In genomic region chr3:31925271-31925630, GRCh38 we compare ENCODE assay signal across 16 cellular contexts. TPM values are rescaled to one million over a fixed set of nuclear protein-coding genes. Genes with fewer than 3 reads are reported as not detected.
DNase-seq lines count a peak whose midpoint lies in the region; ATAC-seq lines count a peak whose summit lies in the region.
"Had no signal": no experiment of that assay in that cellular context is flagged by ENCODE, and none has a peak within 500 bp of the region (broad histone marks: within the 10 kb centered on the region; RNA-seq: fewer than 3 reads in every experiment).

No MANE protein-coding gene starts in this region.

- no peaks in the 10 kb centered on the region for H3K27me3 Mint-ChIP-seq in activated CD4-positive, alpha-beta T cell treated with anti-CD3 and anti-CD28 coated beads, Interleukin-2, amount 10 ng/mL, durations not matched to agents 24 days and 14 days
- no peaks in the 10 kb centered on the region for H3K27me3 Mint-ChIP-seq in memory B cell
- H3K27me3 Mint-ChIP-seq: activated naive CD4-positive, alpha-beta T cell treated with anti-CD3 and anti-CD28 coated beads, Interleukin-2, amount 10 ng/mL, durations not matched to agents 7 days and 5 days had no signal

- peak overlapping the region; percentile 72 for H3K27ac Mint-ChIP-seq in activated CD4-positive, alpha-beta T cell treated with anti-CD3 and anti-CD28 coated beads, Interleukin-2, amount 10 ng/mL, durations not matched to agents 24 days and 14 days
- peak overlapping the region; percentile 75 for H3K27ac Mint-ChIP-seq in memory B cell
- H3K27ac Mint-ChIP-seq: activated naive CD4-positive, alpha-beta T cell treated with anti-CD3 and anti-CD28 coated beads, Interleukin-2, amount 10 ng/mL, durations not matched to agents 7 days and 5 days had no signal

- peaks cover 10% of the 10 kb centered on the region for H3K36me3 Mint-ChIP-seq in activated CD4-positive, alpha-beta T cell treated with anti-CD3 and anti-CD28 coated beads, Interleukin-2, amount 10 ng/mL, durations not matched to agents 24 days and 14 days (ENCODE audit: low read depth)
- H3K36me3 Mint-ChIP-seq in memory B cell: peaks cover 10% of the 10 kb centered on the region

- H3K9me3 Mint-ChIP-seq in activated CD4-positive, alpha-beta T cell treated with anti-CD3 and anti-CD28 coated beads, Interleukin-2, amount 10 ng/mL, durations not matched to agents 24 days and 14 days: peaks cover 23% of the 10 kb centered on the region
- peaks cover 1% of the 10 kb centered on the region for H3K9me3 Mint-ChIP-seq in memory B cell

- intact Hi-C loops in activated CD4-positive, alpha-beta T cell treated with anti-CD3 and anti-CD28 coated beads, Interleukin-2, amount 10 ng/mL, durations not matched to agents 24 days and 14 days (cut with micrococcal nuclease): no loop called here
- intact Hi-C loops in head of caudate nucleus (cut with DNase I): no loop called here

- DNase-seq in activated CD4-positive, alpha-beta T cell treated with anti-CD3 and anti-CD28 coated beads, Interleukin-2, amount 10 ng/mL, durations not matched to agents 24 days and 14 days: no peak
- no peak for DNase-seq in activated CD4-positive, alpha-beta T cell treated with anti-CD3 and anti-CD28 coated beads for 1 hour
- no peak for DNase-seq in memory B cell (ENCODE audit: low spot score in 2 of 2)
- DNase-seq in activated effector memory CD4-positive, alpha-beta T cell treated with anti-CD3 and anti-CD28 coated beads, Interleukin-2, amount 50 U/mL, for 16 hours: no peak
- DNase-seq in head of caudate nucleus: no peak
- DNase-seq: activated naive CD4-positive, alpha-beta T cell treated with anti-CD3 and anti-CD28 coated beads, Interleukin-2, amount 10 ng/mL, durations not matched to agents 7 days and 5 days; body of pancreas; cortex of kidney; foreskin keratinocyte; left ventricle myocardium superior; NCI-H1048; pancreas had no signal

- ATAC-seq in GM19463 (IDR thresholded peaks at IDR 0.05; ENCODE audit: unreplicated experiment) (peak; percentile 52), HG03469 (IDR thresholded peaks at IDR 0.05; ENCODE audit: unreplicated experiment) (peak; percentile 61), memory B cell (ENCODE audit: low read depth) (peak; percentile 27), HG03196 (IDR thresholded peaks at IDR 0.05; ENCODE audit: unreplicated experiment) (no peak)
- ATAC-seq: A549, body of pancreas, foreskin keratinocyte, left ventricle myocardium superior, pancreas had no signal

- peak overlapping the region; percentile 3 for H3K4me3 Mint-ChIP-seq in activated CD4-positive, alpha-beta T cell treated with anti-CD3 and anti-CD28 coated beads, Interleukin-2, amount 10 ng/mL, durations not matched to agents 24 days and 14 days
- peak overlapping the region; percentile 67 for H3K4me3 Mint-ChIP-seq in memory B cell
- H3K4me3 Mint-ChIP-seq: activated naive CD4-positive, alpha-beta T cell treated with anti-CD3 and anti-CD28 coated beads, Interleukin-2, amount 10 ng/mL, durations not matched to agents 7 days and 5 days had no signal

- H3K4me1 Mint-ChIP-seq in activated CD4-positive, alpha-beta T cell treated with anti-CD3 and anti-CD28 coated beads, Interleukin-2, amount 10 ng/mL, durations not matched to agents 24 days and 14 days: peaks cover 32% of the 10 kb centered on the region
- H3K4me1 Mint-ChIP-seq in memory B cell: peaks cover 56% of the 10 kb centered on the region

RNA-seq across cellular contexts. Expression of gene OSBPL10, which starts 55.8 kb away (rescaled TPM):
- 14.5 and 14.9 TPM in 2 replicates for total RNA-seq in activated CD4-positive, alpha-beta T cell treated with anti-CD3 and anti-CD28 coated beads, Interleukin-2, amount 10 ng/mL, durations not matched to agents 24 days and 14 days

RNA-seq across cellular contexts. Expression of gene ZNF860, which starts 56.3 kb away (rescaled TPM):
- total RNA-seq in activated CD4-positive, alpha-beta T cell treated with anti-CD3 and anti-CD28 coated beads, Interleukin-2, amount 10 ng/mL, durations not matched to agents 24 days and 14 days: 0.19 and 0.33 TPM in 2 replicates
